In the genomic region with DNA sequence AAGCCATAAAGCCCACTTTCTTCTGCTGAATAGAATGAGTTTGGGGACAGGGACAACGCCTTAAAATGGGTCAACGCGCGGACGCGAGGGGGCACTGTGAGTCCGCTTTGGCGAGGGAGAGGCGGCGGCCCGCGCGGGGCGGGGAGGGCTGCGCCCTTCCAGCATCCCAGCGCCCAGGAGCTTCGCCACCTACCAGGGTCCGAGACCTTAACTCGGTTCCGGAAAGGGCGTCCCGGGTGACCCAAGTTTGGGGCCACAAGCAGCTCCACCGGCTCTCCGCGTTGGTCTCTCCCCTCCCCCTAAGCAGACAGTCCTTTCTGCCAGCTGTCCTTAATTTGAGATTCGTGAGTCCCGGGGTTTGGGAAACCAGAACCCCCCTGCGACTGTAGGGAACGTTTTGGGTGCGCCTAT, we compare ENCODE assay signal across 8 cellular contexts. TPM values are rescaled to one million over a fixed set of nuclear protein-coding genes. Genes with fewer than 3 reads are reported as not detected.
DNase-seq lines count a peak whose midpoint lies in the region; ATAC-seq and TF ChIP-seq lines count a peak whose summit lies in the region.

No MANE protein-coding gene starts in this region.

- H3K9me3 ChIP-seq in iPS-18c (ENCODE audit: control insufficient read depth, insufficient read depth, low read length) (no peaks in the 10 kb centered on the region), skeletal muscle tissue (ENCODE audit: control insufficient read depth in 3 of 3, low read length in 3 of 3) (no peaks in the 10 kb centered on the region)

- H2AFZ ChIP-seq in ACC112 (ENCODE audit: low read length, unreplicated experiment): peak overlapping the region; percentile 72

- peak; percentile 45 for ATAC-seq in GM18498 (IDR thresholded peaks at IDR 0.05; ENCODE audit: unreplicated experiment)
- ATAC-seq in GM21447 (IDR thresholded peaks at IDR 0.05; ENCODE audit: unreplicated experiment): no peak

- H3K4me1 ChIP-seq in ACC112 (ENCODE audit: control insufficient read depth, insufficient read depth, low read length, unreplicated experiment) (peaks cover 6% of the 10 kb centered on the region), skeletal muscle tissue (ENCODE audit: control insufficient read depth in 3 of 3, insufficient read depth in 3 of 3, low read length in 3 of 3) (peaks cover 9 to 20% (median 16%) of the 10 kb centered on the region in 3 donors)

- peak; percentile 83 for TF ChIP-seq CTCF in brain microvascular endothelial cell (IDR thresholded peaks at IDR 0.05; ENCODE audit: low read depth, low read length, missing control alignments)

- peak overlapping the region in 1 of 3 donors; percentile 4 for H3K9ac ChIP-seq in skeletal muscle tissue (ENCODE audit: low read depth in 1 of 3, low read length in 3 of 3)

- in situ Hi-C loops in brain microvascular endothelial cell (cut with HindIII; ENCODE audit: low pct_ligation_motif_present, low sequenced_read_pairs): no loop called here

- no peak overlapping the region for H3K27ac ChIP-seq in ACC112 (ENCODE audit: low read depth, low read length)
- no peak overlapping the region for H3K27ac ChIP-seq in brain microvascular endothelial cell
- no peak overlapping the region for H3K27ac ChIP-seq in skeletal muscle tissue (ENCODE audit: low read depth, low read length)

- no peaks in the 10 kb centered on the region for H3K79me2 ChIP-seq in ACC112 (ENCODE audit: control insufficient read depth, insufficient read depth, low read length, unreplicated experiment)

- H3K4me3 ChIP-seq in ACC112 (ENCODE audit: low read depth, low read length) (peak overlapping the region; percentile 88), brain microvascular endothelial cell (ENCODE audit: low read depth, low read length) (peak overlapping the region; percentile 70), iPS-18c (ENCODE audit: insufficient read depth, low read depth, low read length) (peak overlapping the region; percentile 55; the same call in 1 of the 2 replicates), skeletal muscle tissue (ENCODE audit: low read length in 3 of 3) (peak overlapping the region; percentile 37 to 78 (median 68))

- DNase-seq in HK-2 (ENCODE audit: unreplicated experiment) (peak; percentile 62), RPMI7951 (ENCODE audit: low read depth) (peak; percentile 32), brain microvascular endothelial cell (peak; percentile 49)

- H3K36me3 ChIP-seq in ACC112 (ENCODE audit: insufficient read depth, low read length): no peaks in the 10 kb centered on the region
- H3K36me3 ChIP-seq in brain microvascular endothelial cell (replicated peaks): no peaks in the 10 kb centered on the region
- no peaks in the 10 kb centered on the region for H3K36me3 ChIP-seq in skeletal muscle tissue (ENCODE audit: control insufficient read depth in 3 of 3, insufficient read depth in 3 of 3, low read length in 3 of 3)

- H3K27me3 ChIP-seq in ACC112 (ENCODE audit: insufficient read depth, low read length) (peaks cover 50% of the 10 kb centered on the region), brain microvascular endothelial cell (replicated peaks) (peaks cover 2% of the 10 kb centered on the region), skeletal muscle tissue (ENCODE audit: control insufficient read depth in 3 of 3, insufficient read depth in 3 of 3, low read length in 3 of 3) (peaks cover 14 to 41% (median 40%) of the 10 kb centered on the region in 3 donors)

RNA-seq across cellular contexts. Expression of gene SAMD5, which starts 1.8 kb away (rescaled TPM):
- 0.10 and 0.24 TPM in 2 replicates for total RNA-seq in RPMI7951 (2014; rRNA removed; shearing (Covaris generic))
- 2.1 TPM for total RNA-seq in skeletal muscle tissue
